ENCODE assay signal across 8 cellular contexts in genomic region chr9:91361294-91362201, GRCh38. TPM values are rescaled to one million over a fixed set of nuclear protein-coding genes. Genes with fewer than 3 reads are reported as not detected.
DNase-seq lines count a peak whose midpoint lies in the region; ATAC-seq and TF ChIP-seq lines count a peak whose summit lies in the region.

AUH (minus strand) TSS chr9:91361918; CDS start chr9:91361889, 29 bp downstream.

- H3K4me3 Mint-ChIP-seq in osteocyte (ENCODE audit: unreplicated experiment), result peak within 1 kb of the TSS; percentile 94

- H3K36me3 Mint-ChIP-seq in activated naive CD4-positive, alpha-beta T cell treated with anti-CD3 and anti-CD28 coated beads, Interleukin-2, amount 50 U/mL, for 72 hours, result peaks cover 13 to 29% of the 10 kb centered on the region in 2 donors
- peaks cover 3% of the 10 kb centered on the region for H3K36me3 Mint-ChIP-seq in osteocyte (ENCODE audit: unreplicated experiment)

- H3K9ac ChIP-seq in ES-I3 (ENCODE audit: low read depth, low read length) (peak within 1 kb of the TSS; percentile 94), KMS-11 (peak within 1 kb of the TSS; percentile 82)

- no peaks in the 10 kb centered on the region for H3K27me3 ChIP-seq in KMS-11 (ENCODE audit: insufficient read depth, low read depth)
- H3K27me3 ChIP-seq in testis, result no peaks in the 10 kb centered on the region

- peaks cover 0 to 5% of the 10 kb centered on the region in 2 donors for H3K9me3 Mint-ChIP-seq in activated naive CD4-positive, alpha-beta T cell treated with anti-CD3 and anti-CD28 coated beads, Interleukin-2, amount 50 U/mL, for 72 hours
- H3K9me3 Mint-ChIP-seq in osteocyte (ENCODE audit: unreplicated experiment), result no peaks in the 10 kb centered on the region

- peak within 1 kb of the TSS; percentile 63 for H3K4me2 ChIP-seq in KMS-11

- peak; percentile 39 for DNase-seq in SKM-1 treated with dmso at 0.1 percent for 144 hours (lab: John Stamatoyannopoulos, UW; ENCODE audit: unreplicated experiment)
- peak; percentile 91 to 92 for DNase-seq in activated naive CD4-positive, alpha-beta T cell treated with anti-CD3 and anti-CD28 coated beads, Interleukin-2, amount 50 U/mL, for 72 hours (ENCODE audit: low spot score in 2 of 2)
- peak; percentile 87 for DNase-seq in glomerular visceral epithelial cell (ENCODE audit: extremely low spot score)
- DNase-seq in osteocyte (ENCODE audit: extremely low spot score, unreplicated experiment), result peak; percentile 96
- peak; percentile 86 for DNase-seq in testis

- H3K9me3 ChIP-seq in ES-I3 (ENCODE audit: control insufficient read depth, insufficient read depth, low read length) (no peaks in the 10 kb centered on the region), testis (no peaks in the 10 kb centered on the region)

- H3K27ac ChIP-seq in KMS-11, result peak within 1 kb of the TSS; percentile 56
- peak within 1 kb of the TSS; percentile 88 to 90 for H3K27ac ChIP-seq in testis

- peaks cover 46% of the 10 kb centered on the region for H3K79me2 ChIP-seq in KMS-11 (ENCODE audit: insufficient read depth, low read depth)

- H3K27me3 Mint-ChIP-seq in osteocyte (ENCODE audit: unreplicated experiment), result no peaks in the 10 kb centered on the region

- no peaks in the 10 kb centered on the region for H4K20me1 ChIP-seq in KMS-11 (ENCODE audit: insufficient read depth)

- H2AFZ ChIP-seq in KMS-11 (ENCODE audit: low read depth), result peak within 1 kb of the TSS; percentile 80

- no peak within 1 kb of the TSS for H3K4me3 ChIP-seq in KMS-11 (IDR thresholded peaks at IDR 0.05; ENCODE audit: insufficient read depth, low read depth, low read length)
- H3K4me3 ChIP-seq in testis, result peak within 1 kb of the TSS; percentile 95 to 100

- intact Hi-C loops in testis (cut with DNase I; ENCODE audit: low total_unique reads), result no loop called here

- H3K4me1 ChIP-seq in ES-I3 (ENCODE audit: insufficient read depth, low read length), result peaks cover 7% of the 10 kb centered on the region
- H3K4me1 ChIP-seq in KMS-11 (ENCODE audit: low read depth, poor library complexity, severe bottlenecking), result peaks cover 37% of the 10 kb centered on the region
- peaks cover 16% of the 10 kb centered on the region for H3K4me1 ChIP-seq in testis

- peak; percentile 84 for ATAC-seq in GM21737 (IDR thresholded peaks at IDR 0.05; ENCODE audit: unreplicated experiment)
- peak; percentile 78 to 82 for ATAC-seq in activated naive CD4-positive, alpha-beta T cell treated with anti-CD3 and anti-CD28 coated beads, Interleukin-2, amount 50 U/mL, for 72 hours

- no peak for TF ChIP-seq POLR2A in testis (IDR thresholded peaks at IDR 0.05)

- TF ChIP-seq CTCF in KMS-11 (conservative IDR thresholded peaks at IDR 0.05; ENCODE audit: low read depth, low read length), result no peak
- no peak for TF ChIP-seq CTCF in osteocyte (IDR thresholded peaks at IDR 0.05)
- TF ChIP-seq CTCF in testis (IDR thresholded peaks at IDR 0.05), result no peak

- H3K27ac Mint-ChIP-seq in activated naive CD4-positive, alpha-beta T cell treated with anti-CD3 and anti-CD28 coated beads, Interleukin-2, amount 50 U/mL, for 72 hours, result peak within 1 kb of the TSS; percentile 89 to 96
- H3K27ac Mint-ChIP-seq in osteocyte (ENCODE audit: unreplicated experiment), result peak within 1 kb of the TSS; percentile 88

- H3K4me1 Mint-ChIP-seq in osteocyte (ENCODE audit: unreplicated experiment), result peaks cover 31% of the 10 kb centered on the region

- WGBS in testis, 2 donors, result 0% methylated on average over 46 to 86 of the region's 86 CpGs

- H3K36me3 ChIP-seq in ES-I3 (ENCODE audit: insufficient read depth, low read length), result peaks cover under 1% of the 10 kb centered on the region
- H3K36me3 ChIP-seq in KMS-11 (ENCODE audit: insufficient read depth), result no peaks in the 10 kb centered on the region
- H3K36me3 ChIP-seq in testis (ENCODE audit: low read depth, missing control alignments), result no peaks in the 10 kb centered on the region

RNA-seq across cellular contexts. Expression of gene AUH, which starts in this region (rescaled TPM):
- 10 to 100 TPM; 24.1 to 39.7 TPM for total RNA-seq in activated naive CD4-positive, alpha-beta T cell treated with anti-CD3 and anti-CD28 coated beads, Interleukin-2, amount 50 U/mL, for 72 hours
- total RNA-seq in osteocyte (14.6 and 14.8 TPM in 2 replicates), testis (10 to 100 TPM; 31.7 to 33.9 TPM)
- polyA plus RNA-seq in testis (ENCODE audit: insufficient read depth, low read depth, low replicate concordance), result 9.1 TPM

Comparison
In these comparisons a context has a peak if more than half of its experiments do, and no peak if none do; other contexts are left out.
1. DNase-seq: peak in every context shown above with its lines; median percentile 96 in osteocyte; 92 in activated naive CD4-positive, alpha-beta T cell treated with anti-CD3 and anti-CD28 coated beads, Interleukin-2, amount 50 U/mL, for 72 hours; 87 in glomerular visceral epithelial cell; 86 in testis; 39 in SKM-1 treated with dmso at 0.1 percent for 144 hours.